ENCODE assay signal across 9 cellular contexts in the genomic region with DNA sequence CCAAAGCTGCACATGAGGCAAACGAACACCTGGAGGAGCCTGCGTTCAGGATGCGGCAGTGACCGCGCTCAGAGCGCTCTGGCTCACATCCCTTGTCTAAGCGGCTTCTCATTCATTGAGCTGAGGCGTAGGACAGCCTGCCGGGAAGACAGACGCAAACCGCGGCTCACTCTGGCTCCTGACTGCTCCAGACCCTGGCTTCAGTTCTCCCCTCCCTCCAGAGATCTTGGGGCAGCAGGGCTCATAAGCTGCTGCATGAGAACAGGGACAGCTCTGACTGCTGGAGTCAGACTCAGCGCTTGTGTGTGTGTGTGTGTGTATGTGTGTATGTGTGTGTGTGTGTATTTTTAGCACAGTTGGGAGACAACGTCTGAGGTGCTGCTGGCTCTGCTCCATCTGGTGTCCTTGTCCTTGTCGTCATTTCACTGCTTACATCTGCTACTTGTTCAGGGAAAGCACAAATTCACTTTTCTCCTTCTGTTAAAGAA.
DNase-seq lines count a peak whose midpoint lies in the region; ATAC-seq and TF ChIP-seq lines count a peak whose summit lies in the region.
"Had no signal": no experiment of that assay in that cellular context is flagged by ENCODE, and none has a peak within 500 bp of the region (broad histone marks: within the 10 kb centered on the region; RNA-seq: fewer than 3 reads in every experiment).

No MANE protein-coding gene starts in this region.

- TF ChIP-seq CTCF in foreskin fibroblast (IDR thresholded peaks at IDR 0.05; ENCODE audit: low read depth, low read length) (no peak), retinal pigment epithelial cell (conservative IDR thresholded peaks at IDR 0.05; ENCODE audit: low read depth, low read length) (no peak)

- DNase-seq in NCI-H524 (lab: John Stamatoyannopoulos, UW) (peak; percentile 39 to 67), NCI-H524 treated with DMSO at 0.1 percent for 48 hours (lab: John Stamatoyannopoulos, UW) (no peak), RPMI8226 (peak; percentile 43), foreskin fibroblast (peak; percentile 23 to 61), retinal pigment epithelial cell (ENCODE audit: low read depth) (peak; percentile 12), HUDEP-2 (lab: John Stamatoyannopoulos, UW; ENCODE audit: unreplicated experiment in 76 of 76) (no peak)

- ATAC-seq in GM21526 (IDR thresholded peaks at IDR 0.05; ENCODE audit: low FRiP score, unreplicated experiment): no peak
- no peak for ATAC-seq in HG02973 (IDR thresholded peaks at IDR 0.05; ENCODE audit: unreplicated experiment)

- H3K4me3 ChIP-seq in foreskin fibroblast (ENCODE audit: low read depth in 1 of 2, low read length in 2 of 2) (no peak overlapping the region), retinal pigment epithelial cell (ENCODE audit: low read length) (no peak overlapping the region)
- H3K4me3 ChIP-seq: prostate gland had no signal

Comparison
In these comparisons a context has a peak if more than half of its experiments do, and no peak if none do; other contexts are left out.
1. DNase-seq: peak in NCI-H524 (2 of 2), RPMI8226 (single experiment), foreskin fibroblast (2 of 2) and retinal pigment epithelial cell (single experiment); none in NCI-H524 treated with DMSO at 0.1 percent for 48 hours (single experiment) and HUDEP-2 (0 of 76).